Comparison of ENCODE assay signal across 25 cellular contexts in the genomic region with DNA sequence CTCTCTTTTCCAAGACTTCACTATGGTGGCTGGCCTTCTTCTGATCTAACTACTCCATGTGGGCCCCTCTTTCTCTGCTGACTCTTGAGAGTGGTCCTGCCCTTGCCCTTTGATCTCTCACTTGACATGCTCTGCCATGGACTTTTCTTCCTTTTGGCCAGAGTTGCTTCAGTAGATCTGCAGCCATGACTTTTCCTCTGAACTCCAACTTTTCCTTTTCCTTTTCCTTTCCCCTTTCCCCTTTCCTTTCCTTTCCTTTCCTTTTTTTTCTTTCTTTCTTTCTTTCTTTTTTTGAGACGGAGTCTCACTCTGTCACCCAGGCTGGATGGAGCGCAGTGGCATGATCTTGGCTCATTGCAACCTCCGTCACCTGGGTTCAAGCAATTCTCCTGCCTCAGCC.
"Had no signal": no experiment of that assay in that cellular context is flagged by ENCODE, and none has a peak within 500 bp of the region (broad histone marks: within the 10 kb centered on the region; RNA-seq: fewer than 3 reads in every experiment).

No MANE protein-coding gene starts in this region.

- H3K4me2 ChIP-seq: hepatocyte had no signal

- H2AFZ ChIP-seq: hepatocyte had no signal

- H3K79me2 ChIP-seq: hepatocyte had no signal

- H3K9me3 ChIP-seq: left ventricle myocardium inferior, pancreas, psoas muscle, right atrium auricular region, stomach, testis, thyroid gland, transverse colon, upper lobe of left lung, vagina had no signal

- ATAC-seq: natural killer cell; pancreas; psoas muscle; sciatic nerve; stimulated activated naive B cell treated with anti-CD40 and anti-IgM and Interleukin-4, amounts not matched to agents 10 μg/mL and 1 μg/mL and 100 μg/mL, for 72 hours; stimulated activated naive CD8-positive, alpha-beta T cell treated with anti-CD3 and anti-CD28 coated beads, Interleukin-15, Interleukin-2, amounts not matched to agents 100 U/mL and 50 U/mL, for 24 hours had no signal

- H3K9me3 Mint-ChIP-seq: natural killer cell; stimulated activated naive B cell treated with anti-CD40 and anti-IgM and Interleukin-4, amounts not matched to agents 10 μg/mL and 1 μg/mL and 100 μg/mL, for 72 hours had no signal

- H3K27ac ChIP-seq: hepatocyte, left ventricle myocardium inferior, pancreas, psoas muscle, right atrium auricular region, skin epidermis, stomach, testis, thyroid gland, transverse colon, upper lobe of left lung, vagina had no signal

- H3K4me3 ChIP-seq: hepatocyte, left ventricle myocardium inferior, lung, pancreas, psoas muscle, right atrium auricular region, skin epidermis, stomach, testis, thyroid gland, transverse colon, upper lobe of left lung, vagina had no signal

- H3K27me3 Mint-ChIP-seq: naive B cell; stimulated activated naive B cell treated with anti-CD40 and anti-IgM and Interleukin-4, amounts not matched to agents 10 μg/mL and 1 μg/mL and 100 μg/mL, for 72 hours had no signal

- H3K4me1 ChIP-seq: left ventricle myocardium inferior, pancreas, psoas muscle, right atrium auricular region, testis, upper lobe of left lung had no signal

- FAIRE-seq: pancreas had no signal

- H3K27ac Mint-ChIP-seq: natural killer cell; stimulated activated naive B cell treated with anti-CD40 and anti-IgM and Interleukin-4, amounts not matched to agents 10 μg/mL and 1 μg/mL and 100 μg/mL, for 72 hours had no signal

- H3K4me3 Mint-ChIP-seq: mesothelial cell of epicardium; naive B cell; natural killer cell; stimulated activated naive B cell treated with anti-CD40 and anti-IgM and Interleukin-4, amounts not matched to agents 10 μg/mL and 1 μg/mL and 100 μg/mL, for 72 hours had no signal

- DNase-seq: islet precursor cell; left ventricle myocardium inferior; mesendoderm; naive B cell; natural killer cell; pancreas; psoas muscle; stimulated activated CD4-positive, alpha-beta T cell treated with anti-CD3 and anti-CD28 coated beads, Interleukin-12 subunit alpha, Interleukin-12 subunit beta, amount 100 ng/mL, for 4 hours; stimulated activated CD4-positive, alpha-beta T cell treated with anti-CD3 and anti-CD28 coated beads, Interleukin-15, amount 100 ng/mL, for 24 hours; stimulated activated CD4-positive, alpha-beta T cell treated with anti-CD3 and anti-CD28 coated beads, Interleukin-2, amount 100 ng/mL, for 24 hours; stimulated activated CD4-positive, alpha-beta T cell treated with anti-CD3 and anti-CD28 coated beads, Interleukin-4, amount 100 ng/mL, for 1 hour; stimulated activated naive B cell treated with anti-CD40 and anti-IgM and Interleukin-4, amounts not matched to agents 10 μg/mL and 1 μg/mL and 100 μg/mL, for 72 hours; stimulated activated naive CD8-positive, alpha-beta T cell treated with anti-CD3 and anti-CD28 coated beads, Interleukin-15, Interleukin-2, amounts not matched to agents 100 U/mL and 50 U/mL, for 24 hours; stomach; testis; thyroid gland; transverse colon; upper lobe of left lung had no signal

- H3K4me1 Mint-ChIP-seq: natural killer cell had no signal

- H3K36me3 ChIP-seq: left ventricle myocardium inferior, pancreas, right atrium auricular region, stomach, thyroid gland, transverse colon, upper lobe of left lung, vagina had no signal

- H3K36me3 Mint-ChIP-seq: natural killer cell had no signal

- H3K27me3 ChIP-seq: hepatocyte, pancreas, right atrium auricular region, stomach, testis, thyroid gland, transverse colon, upper lobe of left lung, vagina had no signal
